In the genomic region with DNA sequence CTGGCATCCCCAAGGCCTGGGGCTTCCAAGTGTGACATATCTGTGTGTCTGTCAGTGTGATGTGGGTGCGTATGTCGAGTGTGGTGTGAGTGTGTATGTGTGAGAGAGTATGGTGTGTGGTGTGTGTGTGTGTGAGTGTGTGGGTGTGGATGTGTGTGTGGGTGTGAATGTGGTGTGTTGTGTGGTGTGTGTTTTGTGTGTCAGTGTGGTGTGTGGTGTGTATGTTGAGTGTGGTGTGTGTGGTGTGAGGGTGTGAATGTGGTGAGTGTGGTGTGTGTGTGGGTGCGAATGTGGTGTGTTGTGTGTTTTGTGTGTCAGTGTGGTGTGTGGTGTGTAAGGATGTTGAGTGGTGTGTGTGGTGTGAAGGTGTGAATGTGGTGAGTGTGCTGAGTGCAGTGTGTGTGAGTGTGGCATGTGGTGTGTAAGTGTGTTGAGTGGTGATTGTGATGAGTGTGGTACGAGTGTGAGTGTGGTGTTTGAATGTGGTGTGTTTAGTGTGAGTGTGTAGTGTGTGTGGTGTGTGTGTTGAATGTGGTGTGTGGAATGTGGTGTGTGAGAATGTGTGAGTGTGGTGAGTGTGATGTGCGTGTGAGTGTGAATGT, we compare ENCODE assay signal across 21 cellular contexts.
"Had no signal": no experiment of that assay in that cellular context is flagged by ENCODE, and none has a peak within 500 bp of the region (broad histone marks: within the 10 kb centered on the region; RNA-seq: fewer than 3 reads in every experiment).

No MANE protein-coding gene starts in this region.

- FAIRE-seq: endometrium, frontal cortex, islet of Langerhans, small intestine had no signal

- H3K4me1 ChIP-seq: breast epithelium had no signal

- H3K27me3 ChIP-seq: breast epithelium, ovary, sigmoid colon, upper lobe of right lung had no signal

- DNase-seq: activated B cell treated with CpG ODN at 0.5 μM for 24 hours; activated CD4-positive, alpha-beta T cell treated with anti-CD3 and anti-CD28 coated beads, Interleukin-2, amount 50 U/mL, for 1 hour; activated CD8-positive, alpha-beta T cell treated with anti-CD3 and anti-CD28 coated beads for 36 hours; activated naive CD8-positive, alpha-beta T cell treated with anti-CD3 and anti-CD28 coated beads, Interleukin-2, amount 50 U/mL, for 24 hours; activated T-cell treated with anti-CD3 and anti-CD28 coated beads, Interleukin-2, amount 50 U/mL, for 48 hours; amygdala; dermis blood vessel endothelial cell; effector CD4-positive, alpha-beta T cell; mammary epithelial cell; naive B cell; nephron progenitor cell; ovary; sigmoid colon; small intestine; stimulated activated CD4-positive, alpha-beta T cell treated with anti-CD3 and anti-CD28 coated beads, Interleukin-4, amount 100 ng/mL, for 24 hours; upper lobe of right lung had no signal

- H3K9me3 ChIP-seq: breast epithelium, ovary, sigmoid colon, upper lobe of right lung had no signal

- H3K36me3 ChIP-seq: breast epithelium, ovary, sigmoid colon, thoracic aorta, upper lobe of right lung had no signal

- H3K27ac ChIP-seq: breast epithelium, ovary, sigmoid colon, thoracic aorta, upper lobe of right lung had no signal

- H3K4me3 ChIP-seq: breast epithelium, ovary, sigmoid colon, thoracic aorta, upper lobe of right lung had no signal
